9 cellular contexts compared by ENCODE assay signal in the genomic region with DNA sequence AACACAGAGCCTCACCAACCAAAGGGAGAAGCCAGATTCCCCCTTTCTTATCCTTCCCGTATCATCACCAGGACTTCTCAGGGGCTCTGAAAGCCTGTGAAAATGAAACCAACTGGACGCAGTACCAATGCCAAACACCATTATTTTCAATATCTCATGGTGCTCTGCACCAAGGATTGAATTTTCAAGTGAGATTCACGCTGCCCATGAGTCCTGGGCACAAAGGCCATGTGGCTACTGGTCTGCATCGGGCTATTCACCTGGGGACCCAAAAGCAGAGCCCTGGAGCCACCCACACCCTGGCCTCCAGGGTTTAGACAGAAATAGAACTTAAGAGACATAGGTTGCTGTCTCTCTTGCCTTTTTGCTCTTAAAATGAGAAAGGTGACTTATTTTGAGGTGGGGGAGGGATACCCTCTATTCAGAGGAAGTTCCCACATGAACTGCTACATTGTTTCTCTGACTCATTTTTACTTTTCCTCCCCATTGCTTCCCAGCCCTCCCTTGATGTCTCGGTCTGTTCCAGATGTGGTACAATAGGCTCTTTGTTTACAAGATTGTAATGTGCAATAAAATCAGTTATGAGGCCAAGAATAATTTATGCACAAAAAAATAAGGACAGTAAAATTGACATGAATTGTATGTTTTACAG. TPM values are rescaled to one million over a fixed set of nuclear protein-coding genes. Genes with fewer than 3 reads are reported as not detected.
DNase-seq lines count a peak whose midpoint lies in the region; ATAC-seq and TF ChIP-seq lines count a peak whose summit lies in the region.
"Had no signal": no experiment of that assay in that cellular context is flagged by ENCODE, and none has a peak within 500 bp of the region (broad histone marks: within the 10 kb centered on the region; RNA-seq: fewer than 3 reads in every experiment).

No MANE protein-coding gene starts in this region.

- no peaks in the 10 kb centered on the region for H4K20me1 ChIP-seq in mammary epithelial cell (ENCODE audit: insufficient read depth, low read length)

- H3K27me3 ChIP-seq in mammary epithelial cell (ENCODE audit: insufficient read depth, low read length) (no peaks in the 10 kb centered on the region), uterus (no peaks in the 10 kb centered on the region)

- dilution Hi-C loops in mammary epithelial cell (cut with HindIII; ENCODE audit: low sequenced_read_pairs): no loop called here

- peak overlapping the region; percentile 66 for H3K4me2 ChIP-seq in mammary epithelial cell (ENCODE audit: insufficient read depth, low read depth, low read length)

- BruUV-seq in mammary epithelial cell (replicated peaks; lab: Mats Ljungman, UMichigan): no TSS peak

- no peak for TF ChIP-seq POLR2A in uterus (IDR thresholded peaks at IDR 0.05)

- no peak overlapping the region for H3K4me3 ChIP-seq in mammary epithelial cell (replicated peaks in 1 of 3; ENCODE audit: insufficient read depth in 1 of 3, low read depth in 2 of 3, low read length in 3 of 3)
- peak overlapping the region in 1 of 2 donors; percentile 19 for H3K4me3 ChIP-seq in uterus

- peak; percentile 68 for ATAC-seq in Right ventricle myocardium inferior
- ATAC-seq in HG03025 (IDR thresholded peaks at IDR 0.05; ENCODE audit: low FRiP score, unreplicated experiment): no peak
- no peak for ATAC-seq in HG02610 (IDR thresholded peaks at IDR 0.05; ENCODE audit: unreplicated experiment)

- H3K9me3 ChIP-seq in mammary epithelial cell (replicated peaks; ENCODE audit: insufficient read depth, low read length) (no peaks in the 10 kb centered on the region), uterus (no peaks in the 10 kb centered on the region)

- in situ Hi-C loops in mammary epithelial cell (cut with MboI; ENCODE audit: low sequenced_read_pairs in 2 of 2): no loop called here

- H3K9ac ChIP-seq in mammary epithelial cell (ENCODE audit: insufficient read depth, low read length): no peak overlapping the region

- CTCF ChIA-PET in mammary epithelial cell (lab: Charles Lee; ENCODE audit: low non-redundant PET): no interaction called here

- H2AFZ ChIP-seq in mammary epithelial cell (ENCODE audit: low read depth, low read length): peak overlapping the region; percentile 87

- peak overlapping the region; percentile 72 for H3K27ac ChIP-seq in mammary epithelial cell (ENCODE audit: insufficient read depth, low read depth, low read length)
- peak overlapping the region; percentile 71 to 78 for H3K27ac ChIP-seq in uterus

- 30% methylated on average over 5 of the region's 5 CpGs for WGBS in mammary epithelial cell (ENCODE audit: low coverage, missing lambda C conversion rate)

- no peaks in the 10 kb centered on the region for H3K79me2 ChIP-seq in mammary epithelial cell (ENCODE audit: insufficient read depth, low read length)

- intact Hi-C loops in Right ventricle myocardium inferior (cut with DNase I): loop anchor here (1.0 kb wide), 1 partner anchor 52 kb away; no protein-coding TSS in a partner anchor
- intact Hi-C loops in cardiac septum (cut with DNase I): loop anchor here (5.0 kb wide), 2 partner anchors 46 to 154 kb away; no protein-coding TSS in a partner anchor
- intact Hi-C loops in mammary epithelial cell (cut with micrococcal nuclease): loop anchor here (5.0 kb wide), 1 partner anchor 159 kb away; no protein-coding TSS in a partner anchor
- intact Hi-C loops in uterus (cut with DNase I; ENCODE audit: low total_unique reads): no loop called here

- no peak for TF ChIP-seq CTCF in mammary epithelial cell (conservative IDR thresholded peaks at IDR 0.05 in 1 of 2, IDR thresholded peaks at IDR 0.05 in 1 of 2; ENCODE audit: extremely low read depth in 1 of 2, insufficient read depth in 1 of 2, low read depth in 1 of 2, low read length in 2 of 2)
- no peak for TF ChIP-seq CTCF in uterus (IDR thresholded peaks at IDR 0.05)

- H3K4me1 ChIP-seq in mammary epithelial cell (ENCODE audit: insufficient read depth, low read length): peaks cover 71% of the 10 kb centered on the region
- H3K4me1 ChIP-seq in uterus: no peaks in the 10 kb centered on the region

- DNase-seq in Right ventricle myocardium inferior (ENCODE audit: missing footprints): no peak
- DNase-seq in cardiac septum (ENCODE audit: low spot score): no peak
- DNase-seq in mammary epithelial cell: peak; percentile 85
- DNase-seq in medulla oblongata (ENCODE audit: extremely low spot score): peak; percentile 70
- no peak for DNase-seq in uterus
- DNase-seq in T1000 (lab: John Stamatoyannopoulos, UW): no peak
- DNase-seq: DMS79 had no signal

- H3K36me3 ChIP-seq in mammary epithelial cell (ENCODE audit: insufficient read depth, low read length): no peaks in the 10 kb centered on the region
- H3K36me3 ChIP-seq in uterus: no peaks in the 10 kb centered on the region

RNA-seq across cellular contexts. Expression of a gene that starts 55.4 kb away (rescaled TPM):
- total RNA-seq in Right ventricle myocardium inferior (2.3 TPM), cardiac septum (4.1 TPM), mammary epithelial cell (1 to 10 TPM in 1 of 2 donors, under 1 TPM in 1; 0.45 to 2.8 TPM), uterus (10 to 100 TPM in 2 of 4 donors, 1 to 10 TPM in 2; 2.4 to 50.5 (median 17.8) TPM)
- polyA plus RNA-seq in mammary epithelial cell: 0.57 TPM
- 1.4 TPM for polyA minus RNA-seq in mammary epithelial cell

Comparison
In these comparisons a context has a peak if more than half of its experiments do, and no peak if none do; other contexts are left out.
1. DNase-seq: peak in mammary epithelial cell (single experiment) and medulla oblongata (single experiment); none in Right ventricle myocardium inferior (single experiment), cardiac septum (single experiment), uterus (0 of 2) and T1000 (single experiment).